28 cellular contexts compared by ENCODE assay signal in the genomic region with DNA sequence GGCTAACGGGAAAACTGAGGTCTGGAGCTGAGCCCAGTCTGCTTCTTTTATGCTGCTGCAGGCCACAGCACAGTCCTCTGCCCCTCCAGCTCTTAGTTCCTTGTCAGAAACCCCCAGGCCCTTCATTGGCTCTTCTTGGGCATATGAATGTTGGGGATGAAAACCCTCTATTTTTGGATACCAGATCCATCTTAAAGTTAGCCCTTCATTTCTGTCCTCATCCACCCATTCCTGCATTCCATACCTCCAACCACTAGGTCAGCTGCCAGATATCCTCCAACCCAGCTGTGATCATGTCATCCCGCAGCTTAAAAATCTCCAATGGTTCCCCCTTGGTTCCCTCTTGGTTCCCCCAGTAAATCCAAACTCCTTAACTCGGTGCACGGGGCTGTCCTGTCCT. TPM values are rescaled to one million over a fixed set of nuclear protein-coding genes. Genes with fewer than 3 reads are reported as not detected.
DNase-seq lines count a peak whose midpoint lies in the region; ATAC-seq, FAIRE-seq and TF ChIP-seq lines count a peak whose summit lies in the region.
"Had no signal": no experiment of that assay in that cellular context is flagged by ENCODE, and none has a peak within 500 bp of the region (broad histone marks: within the 10 kb centered on the region; RNA-seq: fewer than 3 reads in every experiment).

No MANE protein-coding gene starts in this region.

- peak; percentile 37 for DNase-seq in activated effector memory CD4-positive, alpha-beta T cell treated with anti-CD3 and anti-CD28 coated beads, Interleukin-2, amount 50 U/mL, for 16 hours
- DNase-seq in activated effector memory CD4-positive, alpha-beta T cell treated with Interleukin-2 at 50 U/mL for 16 hours, result no peak
- no peak for DNase-seq in H9
- no peak for DNase-seq in memory B cell (ENCODE audit: low spot score in 2 of 2)
- DNase-seq in osteocyte (ENCODE audit: extremely low spot score, unreplicated experiment), result peak; percentile 67
- DNase-seq in coronary artery (ENCODE audit: low spot score), result no peak
- DNase-seq in D721Med (ENCODE audit: insufficient read length, low spot score), result no peak
- DNase-seq: activated CD8-positive, alpha-beta memory T cell treated with anti-CD3 and anti-CD28 coated beads, Interleukin-2, amount 50 U/mL, for 4 hours; activated gamma-delta T cell; amniotic stem cell; BE2C; Calu3; colonic mucosa; effector memory CD8-positive, alpha-beta T cell; esophagus squamous epithelium; HCEC 1CT; mucosa of descending colon; NCI-H1930; occipital lobe; RPMI8226 had no signal

- H2BK120ac ChIP-seq in H9 (ENCODE audit: low read depth, low read length, poor library complexity, severe bottlenecking), result no peak overlapping the region

- H3K23me2 ChIP-seq in H9 (ENCODE audit: insufficient read length, low read depth, low read length, poor library complexity, severe bottlenecking), result peaks cover 15% of the 10 kb centered on the region

- H3K14ac ChIP-seq in H9 (ENCODE audit: insufficient read depth, low read length), result no peak overlapping the region

- H4K20me1 ChIP-seq in H9 (ENCODE audit: control insufficient read depth, insufficient read depth, insufficient read length), result no peaks in the 10 kb centered on the region

- no peak overlapping the region for H2AFZ ChIP-seq in H9 (ENCODE audit: low read length)

- ATAC-seq in memory B cell (ENCODE audit: low read depth), result no peak
- ATAC-seq in HG03432 (IDR thresholded peaks at IDR 0.05; ENCODE audit: unreplicated experiment), result no peak
- ATAC-seq: effector memory CD8-positive, alpha-beta T cell; gastroesophageal sphincter; mucosa of descending colon; stimulated activated effector memory CD8-positive, alpha-beta T cell treated with anti-CD3 and anti-CD28 coated beads, Interleukin-12 subunit alpha, Interleukin-12 subunit beta, amount 100 ng/mL, for 72 hours had no signal

- no peaks in the 10 kb centered on the region for H3K79me1 ChIP-seq in H9 (ENCODE audit: insufficient read depth, low read depth, low read length, poor library complexity, severe bottlenecking)

- H4K8ac ChIP-seq in H9 (replicated peaks; ENCODE audit: insufficient read length, low read depth, low read length), result no peak overlapping the region

- no peak overlapping the region for H3K18ac ChIP-seq in H9 (ENCODE audit: insufficient read length, low read depth, low read length)

- H3K4me1 ChIP-seq in H9 (ENCODE audit: insufficient read depth, low read length), result peaks cover 4% of the 10 kb centered on the region; the same call in 1 of the 2 replicates
- H3K4me1 ChIP-seq: BE2C had no signal

- WGBS in H9 (ENCODE audit: extremely low coverage, insufficient read length, low lambda C conversion rate), result no CpG with 5 or more reads among the region's 4 CpGs

- no peak overlapping the region for H3K4me3 ChIP-seq in coronary artery
- H3K4me3 ChIP-seq: colonic mucosa, mucosa of descending colon had no signal

- H3K27ac Mint-ChIP-seq in H9, result no peak overlapping the region
- no peak overlapping the region for H3K27ac Mint-ChIP-seq in memory B cell
- no peak overlapping the region for H3K27ac Mint-ChIP-seq in osteocyte (ENCODE audit: unreplicated experiment)
- H3K27ac Mint-ChIP-seq: stimulated activated effector memory CD8-positive, alpha-beta T cell treated with anti-CD3 and anti-CD28 coated beads, Interleukin-12 subunit alpha, Interleukin-12 subunit beta, amount 100 ng/mL, for 72 hours had no signal

- peaks cover 18 to 19% of the 10 kb centered on the region in 2 experiments for H3K4me1 Mint-ChIP-seq in H9
- H3K4me1 Mint-ChIP-seq in memory B cell, result peaks cover 14% of the 10 kb centered on the region
- H3K4me1 Mint-ChIP-seq in osteocyte (ENCODE audit: unreplicated experiment), result peaks cover 22% of the 10 kb centered on the region

- no peak for FAIRE-seq in D721Med (lab: Jason Lieb, UNC)
- FAIRE-seq: GM12892, keratinocyte, small intestine had no signal

- no peak overlapping the region for H3T11ph ChIP-seq in H9 (ENCODE audit: low read length)

- H3K27ac ChIP-seq in H9 (ENCODE audit: insufficient read length, low read depth, low read length) (no peak overlapping the region), coronary artery (no peak overlapping the region)
- H3K27ac ChIP-seq: colonic mucosa, WERI-Rb-1 had no signal

- H3K23ac ChIP-seq in H9 (ENCODE audit: insufficient read length, low read depth, low read length), result no peak overlapping the region

- no peaks in the 10 kb centered on the region for H3K27me3 ChIP-seq in H9 (ENCODE audit: insufficient read depth, low read length)
- H3K27me3 ChIP-seq: BE2C, colonic mucosa, esophagus squamous epithelium, gastroesophageal sphincter had no signal

- no peak overlapping the region for H3K4ac ChIP-seq in H9 (ENCODE audit: low read depth, low read length)

- no peak overlapping the region for H2BK12ac ChIP-seq in H9 (ENCODE audit: insufficient read length, low read depth, low read length)

- H4K5ac ChIP-seq in H9 (ENCODE audit: insufficient read length, low read depth, low read length), result no peak overlapping the region

- H3K56ac ChIP-seq in H9 (ENCODE audit: insufficient read length, low read depth, low read length), result no peak overlapping the region

- H3K9me3 ChIP-seq in H9 (ENCODE audit: control insufficient read depth, low read depth, low read length), result no peaks in the 10 kb centered on the region
- H3K9me3 ChIP-seq: BE2C, colonic mucosa, esophagus squamous epithelium, gastroesophageal sphincter, mucosa of descending colon, thoracic aorta had no signal

- H4K91ac ChIP-seq in H9 (ENCODE audit: insufficient read length, low read depth, low read length), result no peak overlapping the region

- H3K9ac ChIP-seq in H9 (ENCODE audit: extremely low read depth, insufficient read length, low read length), result no peak overlapping the region

- TF ChIP-seq CTCF in H9 (conservative IDR thresholded peaks at IDR 0.05), result no peak
- TF ChIP-seq CTCF in osteocyte (IDR thresholded peaks at IDR 0.05), result no peak
- TF ChIP-seq CTCF in coronary artery (IDR thresholded peaks at IDR 0.05), result no peak
- TF ChIP-seq CTCF in D721Med (IDR thresholded peaks at IDR 0.05; ENCODE audit: insufficient read depth, missing control alignments), result no peak

- H3K36me3 Mint-ChIP-seq in H9 (ENCODE audit: insufficient read depth in 1 of 3, low read depth in 3 of 3) (peaks cover 0 to 2% (median 0%) of the 10 kb centered on the region in 3 experiments; a peak in 2 of 7 replicates), memory B cell (no peaks in the 10 kb centered on the region), osteocyte (ENCODE audit: unreplicated experiment) (no peaks in the 10 kb centered on the region)

- no peak overlapping the region for H2AK5ac ChIP-seq in H9 (ENCODE audit: insufficient read length, low read length)

- H3K27me3 Mint-ChIP-seq in H9 (ENCODE audit: low read depth), result peaks cover 27% of the 10 kb centered on the region
- H3K27me3 Mint-ChIP-seq in memory B cell, result no peaks in the 10 kb centered on the region
- H3K27me3 Mint-ChIP-seq in osteocyte (ENCODE audit: unreplicated experiment), result no peaks in the 10 kb centered on the region

- no peak overlapping the region for H3K4me2 ChIP-seq in H9 (ENCODE audit: insufficient read depth, insufficient read length, low read length)

- H3K4me3 Mint-ChIP-seq in H9, result peak overlapping the region; percentile 15 to 16; a peak in 3 of 5 replicates
- H3K4me3 Mint-ChIP-seq in memory B cell, result peak overlapping the region; percentile 21
- H3K4me3 Mint-ChIP-seq in osteocyte (ENCODE audit: unreplicated experiment), result no peak overlapping the region
- H3K4me3 Mint-ChIP-seq: stimulated activated effector memory CD8-positive, alpha-beta T cell treated with anti-CD3 and anti-CD28 coated beads, Interleukin-12 subunit alpha, Interleukin-12 subunit beta, amount 100 ng/mL, for 72 hours had no signal

- H3K9me3 Mint-ChIP-seq in H9 (no peaks in the 10 kb centered on the region), memory B cell (no peaks in the 10 kb centered on the region), osteocyte (ENCODE audit: unreplicated experiment) (no peaks in the 10 kb centered on the region)
- H3K9me3 Mint-ChIP-seq: effector memory CD8-positive, alpha-beta T cell; stimulated activated effector memory CD8-positive, alpha-beta T cell treated with anti-CD3 and anti-CD28 coated beads, Interleukin-12 subunit alpha, Interleukin-12 subunit beta, amount 100 ng/mL, for 72 hours had no signal

- no peak overlapping the region for H2BK15ac ChIP-seq in H9 (ENCODE audit: low read depth, low read length)

- no peak overlapping the region for H2BK5ac ChIP-seq in H9 (ENCODE audit: insufficient read length, low read length)

- no peak overlapping the region for H2BK20ac ChIP-seq in H9 (ENCODE audit: low read depth, low read length, poor library complexity, severe bottlenecking)

- no peaks in the 10 kb centered on the region; the same call in 1 of the 2 replicates for H3K79me2 ChIP-seq in H9 (ENCODE audit: insufficient read depth, low read length)

RNA-seq across cellular contexts. Expression of gene SLC25A51, which starts 1.8 kb away (rescaled TPM):
- total RNA-seq in H9 (2021) (12.4 and 12.9 TPM in 2 replicates), osteocyte (37.5 and 43.2 TPM in 2 replicates)

Comparison
In these comparisons a context has a peak if more than half of its experiments do, and no peak if none do; other contexts are left out.
1. DNase-seq: peak in activated effector memory CD4-positive, alpha-beta T cell treated with anti-CD3 and anti-CD28 coated beads, Interleukin-2, amount 50 U/mL, for 16 hours (single experiment) and osteocyte (single experiment); none in activated effector memory CD4-positive, alpha-beta T cell treated with Interleukin-2 at 50 U/mL for 16 hours (single experiment), H9 (single experiment), memory B cell (0 of 2), coronary artery (single experiment) and D721Med (single experiment).